18 cellular contexts compared by ENCODE assay signal in the genomic region with DNA sequence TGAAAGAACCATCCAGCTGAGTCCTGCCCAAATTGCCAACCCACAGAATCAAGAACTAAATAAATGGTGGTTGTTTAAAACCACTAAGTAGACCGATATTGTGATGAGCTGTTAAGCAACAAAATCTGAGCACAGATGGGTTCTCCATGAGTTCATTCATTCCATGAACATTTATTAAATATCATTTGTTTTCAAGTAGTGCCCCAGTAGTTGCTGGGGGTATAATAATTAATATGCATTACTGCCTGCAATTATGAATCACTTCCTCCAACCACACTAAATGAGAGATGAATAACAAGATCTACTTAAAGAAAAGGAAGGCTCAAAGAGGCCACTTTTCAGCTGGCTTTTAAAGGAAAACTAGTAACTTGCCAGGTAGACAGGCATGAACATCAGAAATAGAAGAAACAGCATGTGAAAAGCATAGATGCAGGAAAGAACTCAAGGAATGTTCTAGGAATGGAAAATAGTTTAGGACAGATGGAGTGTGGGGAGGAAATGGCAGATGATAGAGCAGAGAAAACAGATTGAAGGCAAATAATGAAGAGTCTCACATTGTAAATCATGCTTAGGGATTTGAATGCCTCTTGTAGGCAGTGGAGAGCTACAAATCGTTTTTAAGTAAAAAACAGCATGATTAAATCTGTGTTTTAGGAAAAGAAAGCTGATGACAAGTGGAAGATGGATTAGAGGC.
DNase-seq lines count a peak whose midpoint lies in the region; ATAC-seq, FAIRE-seq and TF ChIP-seq lines count a peak whose summit lies in the region.
"Had no signal": no experiment of that assay in that cellular context is flagged by ENCODE, and none has a peak within 500 bp of the region (broad histone marks: within the 10 kb centered on the region; RNA-seq: fewer than 3 reads in every experiment).

No MANE protein-coding gene starts in this region.

- H3K9ac ChIP-seq in keratinocyte (ENCODE audit: control insufficient read depth, extremely low read depth, insufficient read depth, low read length): no peak overlapping the region

- no peak for TF ChIP-seq CTCF in Calu3 (IDR thresholded peaks at IDR 0.05; ENCODE audit: unreplicated experiment)
- no peak for TF ChIP-seq CTCF in keratinocyte (optimal IDR thresholded peaks at IDR 0.05 in 1 of 3, IDR thresholded peaks at IDR 0.05 in 1 of 3, conservative IDR thresholded peaks at IDR 0.05 in 1 of 3; ENCODE audit: extremely low read depth in 1 of 3, insufficient read depth in 2 of 3, low read length in 3 of 3)

- peak overlapping the region; percentile 24 to 91 (median 47) for H3K27ac Mint-ChIP-seq in CD4-positive, CD25-positive, alpha-beta regulatory T cell
- peak overlapping the region; percentile 34 for H3K27ac Mint-ChIP-seq in Calu3 (ENCODE audit: unreplicated experiment)
- peak overlapping the region; percentile 72 for H3K27ac Mint-ChIP-seq in activated CD4-positive, alpha-beta memory T cell treated with anti-CD3 and anti-CD28 coated beads, Interleukin-2, amount 10 ng/mL, durations not matched to agents 7 days and 5 days

- intact Hi-C loops in Calu3 (cut with micrococcal nuclease; ENCODE audit: unreplicated experiment): loop anchor here (5.0 kb wide), 1 partner anchor 535 kb away; no protein-coding TSS in a partner anchor

- dilution Hi-C loops in keratinocyte (cut with MboI; ENCODE audit: extremely low pct_ligation_motif_present, low sequenced_read_pairs): no loop called here

- H3K27me3 ChIP-seq in CD4-positive, CD25-positive, alpha-beta regulatory T cell (ENCODE audit: control insufficient read depth, insufficient read depth, low read length): no peaks in the 10 kb centered on the region
- no peaks in the 10 kb centered on the region for H3K27me3 ChIP-seq in keratinocyte (ENCODE audit: control insufficient read depth, extremely low read depth, insufficient read depth, low read length)
- H3K27me3 ChIP-seq: colonic mucosa had no signal

- no peaks in the 10 kb centered on the region for H3K27me3 Mint-ChIP-seq in CD4-positive, CD25-positive, alpha-beta regulatory T cell
- H3K27me3 Mint-ChIP-seq in Calu3 (ENCODE audit: unreplicated experiment): no peaks in the 10 kb centered on the region
- no peaks in the 10 kb centered on the region for H3K27me3 Mint-ChIP-seq in activated CD4-positive, alpha-beta memory T cell treated with anti-CD3 and anti-CD28 coated beads, Interleukin-2, amount 10 ng/mL, durations not matched to agents 7 days and 5 days

- peaks cover 0 to 2% (median 0%) of the 10 kb centered on the region in 7 donors for H3K9me3 Mint-ChIP-seq in CD4-positive, CD25-positive, alpha-beta regulatory T cell
- no peaks in the 10 kb centered on the region for H3K9me3 Mint-ChIP-seq in Calu3 (ENCODE audit: low read depth, unreplicated experiment)
- no peaks in the 10 kb centered on the region for H3K9me3 Mint-ChIP-seq in activated CD4-positive, alpha-beta memory T cell treated with anti-CD3 and anti-CD28 coated beads, Interleukin-2, amount 10 ng/mL, durations not matched to agents 7 days and 5 days

- H3K36me3 ChIP-seq in CD4-positive, CD25-positive, alpha-beta regulatory T cell (ENCODE audit: control insufficient read depth, insufficient read depth, low read length): no peaks in the 10 kb centered on the region
- peaks cover 2 to 3% of the 10 kb centered on the region in 2 experiments for H3K36me3 ChIP-seq in keratinocyte (ENCODE audit: control insufficient read depth in 2 of 2, extremely low read depth in 1 of 2, insufficient read depth in 2 of 2, low read length in 2 of 2)
- H3K36me3 ChIP-seq: colonic mucosa had no signal

- H3K4me3 ChIP-seq in CD4-positive, CD25-positive, alpha-beta regulatory T cell (ENCODE audit: low read depth, low read length): no peak overlapping the region
- H3K4me3 ChIP-seq in keratinocyte (ENCODE audit: control insufficient read depth in 2 of 3, extremely low read depth in 1 of 3, insufficient read depth in 2 of 3, low read depth in 1 of 3, low read length in 3 of 3): peak overlapping the region in 1 of 3 experiments; percentile 20
- H3K4me3 ChIP-seq: colonic mucosa, SK-N-MC had no signal

- FAIRE-seq in keratinocyte (lab: Jason Lieb, UNC): peak; percentile 23

- no peak for ATAC-seq in CD4-positive, CD25-positive, alpha-beta regulatory T cell (ENCODE audit: low read depth in 2 of 2)
- ATAC-seq in HG03175 (IDR thresholded peaks at IDR 0.05; ENCODE audit: unreplicated experiment): no peak
- ATAC-seq in GM21381 (IDR thresholded peaks at IDR 0.05; ENCODE audit: unreplicated experiment): no peak
- ATAC-seq: right cardiac atrium had no signal

- peaks cover 12% of the 10 kb centered on the region for H3K4me1 ChIP-seq in CD4-positive, CD25-positive, alpha-beta regulatory T cell (ENCODE audit: control insufficient read depth, insufficient read depth, low read length, poor library complexity, severe bottlenecking)
- H3K4me1 ChIP-seq in keratinocyte (ENCODE audit: control insufficient read depth, extremely low read depth, insufficient read depth, low read length): peaks cover 35% of the 10 kb centered on the region
- H3K4me1 ChIP-seq: colonic mucosa had no signal

- H2AFZ ChIP-seq in keratinocyte (ENCODE audit: control insufficient read depth, low read length): peak overlapping the region; percentile 24

- CTCF ChIA-PET in Calu3 (lab: Charles Lee): interaction anchor here (1.0 kb wide), 1 partner anchor 18 kb away, joined by 3 read pairs; no protein-coding TSS in a partner anchor
- CTCF ChIA-PET in activated CD4-positive, alpha-beta memory T cell treated with anti-CD3 and anti-CD28 coated beads, Interleukin-2, amount 10 ng/mL, durations not matched to agents 7 days and 5 days (lab: Charles Lee): interaction anchor here (0.9 to 1.2 kb wide), 2 partner anchors 34 to 41 kb away, joined by 3 to 4 read pairs; no protein-coding TSS in a partner anchor

- no TSS peak for BruUV-seq in Calu3 (replicated peaks; lab: Mats Ljungman, UMichigan)

- peak overlapping the region; percentile 68 for H3K4me2 ChIP-seq in keratinocyte (ENCODE audit: control insufficient read depth, extremely low read depth, insufficient read depth, low read depth, low read length)

- H3K79me2 ChIP-seq in keratinocyte (ENCODE audit: control insufficient read depth, insufficient read depth, low read length): peaks cover 85% of the 10 kb centered on the region

- no peaks in the 10 kb centered on the region for H3K9me3 ChIP-seq in CD4-positive, CD25-positive, alpha-beta regulatory T cell (ENCODE audit: control insufficient read depth in 2 of 2, low read length in 2 of 2)
- no peaks in the 10 kb centered on the region for H3K9me3 ChIP-seq in keratinocyte (ENCODE audit: control insufficient read depth, low read depth, low read length)
- H3K9me3 ChIP-seq: colonic mucosa had no signal

- peak overlapping the region in 1 of 4 donors; percentile 55 for H3K4me3 Mint-ChIP-seq in CD4-positive, CD25-positive, alpha-beta regulatory T cell
- peak overlapping the region; percentile 43 for H3K4me3 Mint-ChIP-seq in Calu3 (ENCODE audit: low read depth, unreplicated experiment)
- H3K4me3 Mint-ChIP-seq in activated CD4-positive, alpha-beta memory T cell treated with anti-CD3 and anti-CD28 coated beads, Interleukin-2, amount 10 ng/mL, durations not matched to agents 7 days and 5 days: no peak overlapping the region

- H3K27ac ChIP-seq in CD4-positive, CD25-positive, alpha-beta regulatory T cell (ENCODE audit: insufficient read depth, low read length, poor library complexity, severe bottlenecking): peak overlapping the region; percentile 55
- peak overlapping the region; percentile 42 for H3K27ac ChIP-seq in keratinocyte (ENCODE audit: control insufficient read depth, insufficient read depth, low read length)
- H3K27ac ChIP-seq: C4-2B, colonic mucosa, SK-N-MC had no signal

- DNase-seq in CD4-positive, CD25-positive, alpha-beta regulatory T cell: peak in 1 of 3 donors; percentile 12
- DNase-seq in Calu3: no peak
- DNase-seq in activated CD4-positive, alpha-beta memory T cell treated with anti-CD3 and anti-CD28 coated beads, Interleukin-2, amount 10 ng/mL, durations not matched to agents 7 days and 5 days: no peak
- DNase-seq in keratinocyte (ENCODE audit: low read depth, low spot score): no peak
- DNase-seq in NCI-H226: no peak
- DNase-seq: activated CD8-positive, alpha-beta memory T cell treated with anti-CD3 and anti-CD28 coated beads, Interleukin-2, amount 50 U/mL, for 4 hours; colonic mucosa; DND-41; erythroblast; glutamatergic neuron; Karpas-422; NCI-H1417; right cardiac atrium; stimulated activated CD4-positive, alpha-beta T cell treated with anti-CD3 and anti-CD28 coated beads, Interleukin-1b, Interleukin-23, amount 100 ng/mL, for 48 hours had no signal

- no peaks in the 10 kb centered on the region for H3K36me3 Mint-ChIP-seq in CD4-positive, CD25-positive, alpha-beta regulatory T cell
- H3K36me3 Mint-ChIP-seq in Calu3 (ENCODE audit: insufficient read depth, unreplicated experiment): peaks cover 81% of the 10 kb centered on the region
- peaks cover 50% of the 10 kb centered on the region for H3K36me3 Mint-ChIP-seq in activated CD4-positive, alpha-beta memory T cell treated with anti-CD3 and anti-CD28 coated beads, Interleukin-2, amount 10 ng/mL, durations not matched to agents 7 days and 5 days (ENCODE audit: low read depth)

- peaks cover 16 to 33% (median 25%) of the 10 kb centered on the region in 4 donors for H3K4me1 Mint-ChIP-seq in CD4-positive, CD25-positive, alpha-beta regulatory T cell
- H3K4me1 Mint-ChIP-seq in Calu3 (ENCODE audit: low read depth, unreplicated experiment): peaks cover 45% of the 10 kb centered on the region
- H3K4me1 Mint-ChIP-seq in activated CD4-positive, alpha-beta memory T cell treated with anti-CD3 and anti-CD28 coated beads, Interleukin-2, amount 10 ng/mL, durations not matched to agents 7 days and 5 days: peaks cover 62% of the 10 kb centered on the region

- POLR2A ChIA-PET in activated CD4-positive, alpha-beta memory T cell treated with anti-CD3 and anti-CD28 coated beads, Interleukin-2, amount 10 ng/mL, durations not matched to agents 7 days and 5 days (lab: Charles Lee): interaction anchor here (0.7 to 5.2 kb wide), 6 partner anchors 10 to 89 kb away, joined by 3 to 25 read pairs (median 3); no protein-coding TSS in a partner anchor

- peaks cover 6% of the 10 kb centered on the region for H4K20me1 ChIP-seq in keratinocyte (ENCODE audit: control insufficient read depth, extremely low read depth, insufficient read depth, low read length)

- peaks cover 2% of the 10 kb centered on the region for H3K9me1 ChIP-seq in keratinocyte (ENCODE audit: control insufficient read depth, extremely low read depth, insufficient read depth, low read length)
